ENCODE assay signal across 36 cellular contexts in the genomic region with DNA sequence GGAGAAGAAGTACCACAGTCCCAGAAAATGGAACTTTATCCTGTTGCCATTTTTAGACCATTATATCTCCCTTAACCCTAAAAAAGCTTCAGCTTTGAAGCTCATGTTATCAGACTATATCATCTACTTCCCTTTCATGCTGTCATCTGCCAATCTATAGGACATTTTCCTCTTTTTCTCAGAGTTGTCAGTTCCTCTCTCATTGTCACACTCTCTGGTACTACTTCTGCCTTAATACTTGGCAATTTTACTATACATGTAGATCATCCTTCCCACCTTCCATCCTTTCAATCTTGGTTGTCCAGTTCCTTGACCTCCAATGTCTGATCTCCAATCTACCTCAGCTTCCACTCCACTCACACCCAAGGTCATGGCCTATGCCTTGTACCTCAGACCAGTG. TPM values are rescaled to one million over a fixed set of nuclear protein-coding genes. Genes with fewer than 3 reads are reported as not detected.
"Had no signal": no experiment of that assay in that cellular context is flagged by ENCODE, and none has a peak within 500 bp of the region (broad histone marks: within the 10 kb centered on the region; RNA-seq: fewer than 3 reads in every experiment).

No MANE protein-coding gene starts in this region.

- H3K9me3 Mint-ChIP-seq: activated CD4-positive, alpha-beta T cell treated with anti-CD3 and anti-CD28 coated beads, Interleukin-2, amount 10 ng/mL, durations not matched to agents 24 days and 14 days; activated T-cell treated with anti-CD3 and anti-CD28 coated beads, Interleukin-2, amount 50 U/mL, for 24 hours; dendritic cell treated with granulocyte-macrophage colony-stimulating factor and Interleukin-4, amounts not matched to agents 40 ng/mL and 50 ng/mL, for 4 days; endodermal cell had no signal

- H3K4me3 ChIP-seq: coronary artery, dorsolateral prefrontal cortex, esophagus muscularis mucosa, gastrocnemius medialis, heart left ventricle had no signal

- H3K36me3 Mint-ChIP-seq: activated CD4-positive, alpha-beta memory T cell treated with anti-CD3 and anti-CD28 coated beads for 36 hours; activated naive CD4-positive, alpha-beta T cell treated with anti-CD3 and anti-CD28 coated beads, Interleukin-2, amount 10 ng/mL, durations not matched to agents 7 days and 5 days; activated naive CD4-positive, alpha-beta T cell treated with anti-CD3 and anti-CD28 coated beads, Interleukin-2, amount 50 U/mL, for 72 hours had no signal

- H3K36me3 ChIP-seq: brain microvascular endothelial cell, esophagus muscularis mucosa, gastrocnemius medialis, heart left ventricle had no signal

- H3K27me3 ChIP-seq: brain microvascular endothelial cell, dorsolateral prefrontal cortex, esophagus muscularis mucosa, foreskin keratinocyte, gastrocnemius medialis, heart left ventricle had no signal

- H3K4me1 Mint-ChIP-seq: activated CD4-positive, alpha-beta T cell treated with anti-CD3 and anti-CD28 coated beads for 36 hours; activated CD4-positive, alpha-beta T cell treated with anti-CD3 and anti-CD28 coated beads, Interleukin-2, amount 10 ng/mL, durations not matched to agents 24 days and 14 days; activated naive CD4-positive, alpha-beta T cell treated with anti-CD3 and anti-CD28 coated beads, Interleukin-2, amount 10 ng/mL, durations not matched to agents 7 days and 5 days; central memory CD8-positive, alpha-beta T cell had no signal

- H3K27me3 Mint-ChIP-seq: activated CD4-positive, alpha-beta memory T cell treated with anti-CD3 and anti-CD28 coated beads for 36 hours; activated CD4-positive, alpha-beta T cell treated with anti-CD3 and anti-CD28 coated beads for 36 hours; activated CD4-positive, alpha-beta T cell treated with anti-CD3 and anti-CD28 coated beads, Interleukin-2, amount 10 ng/mL, durations not matched to agents 24 days and 14 days; activated naive CD4-positive, alpha-beta T cell treated with anti-CD3 and anti-CD28 coated beads, Interleukin-2, amount 10 ng/mL, durations not matched to agents 7 days and 5 days; activated T-cell treated with anti-CD3 and anti-CD28 coated beads, Interleukin-2, amount 50 U/mL, for 24 hours; central memory CD8-positive, alpha-beta T cell; dendritic cell treated with granulocyte-macrophage colony-stimulating factor and Interleukin-4, amounts not matched to agents 40 ng/mL and 50 ng/mL, for 4 days had no signal

- H3K4me3 Mint-ChIP-seq: activated CD4-positive, alpha-beta memory T cell treated with anti-CD3 and anti-CD28 coated beads for 36 hours; activated CD4-positive, alpha-beta T cell treated with anti-CD3 and anti-CD28 coated beads for 36 hours; activated CD4-positive, alpha-beta T cell treated with anti-CD3 and anti-CD28 coated beads, Interleukin-2, amount 10 ng/mL, durations not matched to agents 24 days and 14 days; activated CD8-positive, alpha-beta T cell treated with anti-CD3 and anti-CD28 coated beads, Interleukin-2, amount 10 ng/mL, durations not matched to agents 7 days and 5 days; activated naive CD4-positive, alpha-beta T cell treated with anti-CD3 and anti-CD28 coated beads, Interleukin-2, amount 10 ng/mL, durations not matched to agents 7 days and 5 days; activated T-cell treated with anti-CD3 and anti-CD28 coated beads, Interleukin-2, amount 50 U/mL, for 24 hours; activated T-cell treated with anti-CD3 and anti-CD28 coated beads, Interleukin-2, amount 50 U/mL, for 72 hours; central memory CD8-positive, alpha-beta T cell; dendritic cell treated with granulocyte-macrophage colony-stimulating factor and Interleukin-4, amounts not matched to agents 40 ng/mL and 50 ng/mL, for 4 days; endodermal cell had no signal

- H3K9me3 ChIP-seq: esophagus muscularis mucosa, gastrocnemius medialis, heart left ventricle had no signal

- H3K4me1 ChIP-seq: esophagus muscularis mucosa, foreskin keratinocyte, gastrocnemius medialis, heart left ventricle had no signal

- DNase-seq: activated CD4-positive, alpha-beta memory T cell treated with anti-CD3 and anti-CD28 coated beads for 36 hours; activated CD4-positive, alpha-beta T cell treated with anti-CD3 and anti-CD28 coated beads for 36 hours; activated CD4-positive, alpha-beta T cell treated with anti-CD3 and anti-CD28 coated beads, Interleukin-2, amount 10 ng/mL, durations not matched to agents 24 days and 14 days; activated CD4-positive, CD25-positive, alpha-beta regulatory T cell; activated CD4-positive, CD25-positive, alpha-beta regulatory T cell treated with anti-CD3 and anti-CD28 coated beads, Interleukin-2, amount 50 U/mL, for 72 hours; activated CD8-positive, alpha-beta memory T cell treated with anti-CD3 and anti-CD28 coated beads, Interleukin-2, amount 50 U/mL, for 48 hours; activated CD8-positive, alpha-beta T cell treated with anti-CD3 and anti-CD28 coated beads, Interleukin-2, amount 10 ng/mL, durations not matched to agents 7 days and 5 days; activated gamma-delta T cell; activated naive CD4-positive, alpha-beta T cell; activated naive CD4-positive, alpha-beta T cell treated with anti-CD3 and anti-CD28 coated beads, Interleukin-2, amount 10 ng/mL, durations not matched to agents 7 days and 5 days; activated T-cell treated with anti-CD3 and anti-CD28 coated beads for 4 hours; activated T-cell treated with anti-CD3 and anti-CD28 coated beads, Interleukin-2, amount 50 U/mL, for 24 hours; activated T-cell treated with anti-CD3 and anti-CD28 coated beads, Interleukin-2, amount 50 U/mL, for 72 hours; amniotic stem cell; anterior cingulate cortex; brain microvascular endothelial cell; dorsolateral prefrontal cortex; effector memory CD4-positive, alpha-beta T cell; endodermal cell; erythroblast; foreskin keratinocyte; gastrocnemius medialis; glutamatergic neuron; heart left ventricle; hypothalamus; T-helper 2 cell had no signal

- H3K27ac ChIP-seq: brain microvascular endothelial cell, coronary artery, dorsolateral prefrontal cortex, esophagus muscularis mucosa, foreskin keratinocyte, gastrocnemius medialis, heart left ventricle had no signal

- H3K27ac Mint-ChIP-seq: activated CD4-positive, alpha-beta memory T cell treated with anti-CD3 and anti-CD28 coated beads for 36 hours; activated CD4-positive, alpha-beta T cell treated with anti-CD3 and anti-CD28 coated beads for 36 hours; activated CD4-positive, alpha-beta T cell treated with anti-CD3 and anti-CD28 coated beads, Interleukin-2, amount 10 ng/mL, durations not matched to agents 24 days and 14 days; activated CD8-positive, alpha-beta T cell treated with anti-CD3 and anti-CD28 coated beads, Interleukin-2, amount 10 ng/mL, durations not matched to agents 7 days and 5 days; activated naive CD4-positive, alpha-beta T cell treated with anti-CD3 and anti-CD28 coated beads, Interleukin-2, amount 10 ng/mL, durations not matched to agents 7 days and 5 days; activated naive CD4-positive, alpha-beta T cell treated with anti-CD3 and anti-CD28 coated beads, Interleukin-2, amount 50 U/mL, for 72 hours; activated T-cell treated with anti-CD3 and anti-CD28 coated beads, Interleukin-2, amount 50 U/mL, for 24 hours; activated T-cell treated with anti-CD3 and anti-CD28 coated beads, Interleukin-2, amount 50 U/mL, for 72 hours; dendritic cell treated with granulocyte-macrophage colony-stimulating factor and Interleukin-4, amounts not matched to agents 40 ng/mL and 50 ng/mL, for 4 days; endodermal cell had no signal

RNA-seq across cellular contexts. Expression of a gene that starts 57.4 kb away (rescaled TPM):
- total RNA-seq: activated CD4-positive, alpha-beta memory T cell treated with anti-CD3 and anti-CD28 coated beads for 36 hours; activated CD4-positive, alpha-beta T cell treated with anti-CD3 and anti-CD28 coated beads for 36 hours; activated CD4-positive, alpha-beta T cell treated with anti-CD3 and anti-CD28 coated beads, Interleukin-2, amount 10 ng/mL, durations not matched to agents 24 days and 14 days; activated CD8-positive, alpha-beta memory T cell treated with anti-CD3 and anti-CD28 coated beads for 36 hours; activated CD8-positive, alpha-beta T cell treated with anti-CD3 and anti-CD28 coated beads, Interleukin-2, amount 10 ng/mL, durations not matched to agents 7 days and 5 days; activated naive CD4-positive, alpha-beta T cell treated with anti-CD3 and anti-CD28 coated beads, Interleukin-2, amount 50 U/mL, for 72 hours; activated T-cell treated with anti-CD3 and anti-CD28 coated beads, Interleukin-2, amount 50 U/mL, for 72 hours; astrocyte; bronchial epithelial cell; cardiac septum; cerebellum; endodermal cell; esophagus muscularis mucosa; foreskin keratinocyte; gastrocnemius medialis; heart left ventricle had no signal
